In genomic region chr10:110436554-110437350, GRCh38 we compare ENCODE assay signal across 17 cellular contexts.
"Had no signal": no experiment of that assay in that cellular context is flagged by ENCODE, and none has a peak within 500 bp of the region (broad histone marks: within the 10 kb centered on the region; RNA-seq: fewer than 3 reads in every experiment).

No MANE protein-coding gene starts in this region.

- H3K36me3 Mint-ChIP-seq: activated naive CD8-positive, alpha-beta T cell; stimulated activated effector memory CD8-positive, alpha-beta T cell treated with anti-CD3 and anti-CD28 coated beads, Interleukin-12 subunit alpha, Interleukin-12 subunit beta, amount 100 ng/mL, for 72 hours had no signal

- H3K4me1 ChIP-seq: body of pancreas, testis, upper lobe of left lung had no signal

- H3K9me3 Mint-ChIP-seq: endodermal cell; nephron progenitor cell; stimulated activated effector memory CD8-positive, alpha-beta T cell treated with anti-CD3 and anti-CD28 coated beads, Interleukin-12 subunit alpha, Interleukin-12 subunit beta, amount 100 ng/mL, for 72 hours had no signal

- H3K9me3 ChIP-seq: body of pancreas, testis, upper lobe of left lung had no signal

- H3K36me3 ChIP-seq: upper lobe of left lung, WERI-Rb-1 had no signal

- H3K27ac ChIP-seq: body of pancreas, foreskin keratinocyte, testis, upper lobe of left lung, WERI-Rb-1 had no signal

- H3K27ac Mint-ChIP-seq: activated CD8-positive, alpha-beta T cell treated with anti-CD3 and anti-CD28 coated beads, Interleukin-2, amount 10 ng/mL, durations not matched to agents 7 days and 5 days; activated naive CD8-positive, alpha-beta T cell; nephron progenitor cell; stimulated activated effector memory CD8-positive, alpha-beta T cell treated with anti-CD3 and anti-CD28 coated beads, Interleukin-12 subunit alpha, Interleukin-12 subunit beta, amount 100 ng/mL, for 72 hours; T-helper 17 cell had no signal

- H3K4me3 ChIP-seq: body of pancreas, testis, upper lobe of left lung had no signal

- H3K27me3 ChIP-seq: body of pancreas, foreskin keratinocyte, testis, upper lobe of left lung had no signal

- DNase-seq: activated CD8-positive, alpha-beta T cell treated with anti-CD3 and anti-CD28 coated beads, Interleukin-2, amount 10 ng/mL, durations not matched to agents 7 days and 5 days; caudate nucleus; foreskin keratinocyte; hippocampal formation; mammary epithelial cell; nephron progenitor cell; occipital lobe; small intestine; stimulated activated CD4-positive, alpha-beta T cell treated with anti-CD3 and anti-CD28 coated beads, Interleukin-4, amount 100 ng/mL, for 1 hour; T-helper 17 cell; testis; WERI-Rb-1 had no signal

- H3K27me3 Mint-ChIP-seq: activated naive CD8-positive, alpha-beta T cell; T-helper 17 cell had no signal

- H3K4me3 Mint-ChIP-seq: activated CD8-positive, alpha-beta T cell treated with anti-CD3 and anti-CD28 coated beads, Interleukin-2, amount 10 ng/mL, durations not matched to agents 7 days and 5 days; activated naive CD8-positive, alpha-beta T cell; endodermal cell; nephron progenitor cell; stimulated activated effector memory CD8-positive, alpha-beta T cell treated with anti-CD3 and anti-CD28 coated beads, Interleukin-12 subunit alpha, Interleukin-12 subunit beta, amount 100 ng/mL, for 72 hours; T-helper 17 cell had no signal

- ATAC-seq: activated CD8-positive, alpha-beta T cell treated with anti-CD3 and anti-CD28 coated beads, Interleukin-2, amount 10 ng/mL, durations not matched to agents 7 days and 5 days; body of pancreas; foreskin keratinocyte; stimulated activated effector memory CD8-positive, alpha-beta T cell treated with anti-CD3 and anti-CD28 coated beads, Interleukin-12 subunit alpha, Interleukin-12 subunit beta, amount 100 ng/mL, for 72 hours; T-helper 17 cell had no signal
